ENCODE assay signal across 20 cellular contexts in the genomic region with DNA sequence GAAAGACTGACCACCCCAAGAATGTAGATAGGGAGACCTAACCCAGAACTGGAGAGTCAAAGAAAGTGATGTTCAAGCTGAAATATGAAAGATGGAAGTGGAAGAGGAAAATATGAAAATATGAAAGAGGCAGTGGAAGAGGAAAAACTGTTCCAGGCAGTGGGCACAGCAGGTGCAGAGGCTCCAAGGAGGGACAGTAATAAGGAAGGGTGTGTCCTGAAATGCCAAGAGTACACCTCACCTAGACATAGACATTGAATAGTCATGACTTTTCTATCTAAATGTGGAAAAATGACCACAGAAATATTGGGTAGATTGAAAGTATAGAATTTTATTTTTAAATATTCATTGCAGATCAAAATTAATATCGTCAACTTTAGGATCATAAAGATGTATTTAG.
DNase-seq lines count a peak whose midpoint lies in the region; ATAC-seq and TF ChIP-seq lines count a peak whose summit lies in the region.
"Had no signal": no experiment of that assay in that cellular context is flagged by ENCODE, and none has a peak within 500 bp of the region (broad histone marks: within the 10 kb centered on the region; RNA-seq: fewer than 3 reads in every experiment).

No MANE protein-coding gene starts in this region.

- H2BK20ac ChIP-seq in IMR-90 (ENCODE audit: low read depth, low read length), result peak overlapping the region; percentile 67; the same call in 1 of the 2 replicates

- no peaks in the 10 kb centered on the region for H3K27me3 ChIP-seq in IMR-90 (ENCODE audit: control insufficient read depth, insufficient read depth, low read length)
- H3K27me3 ChIP-seq in aorta (ENCODE audit: control insufficient read depth in 1 of 2, insufficient read depth in 2 of 2, low read length in 1 of 2), result no peaks in the 10 kb centered on the region
- no peaks in the 10 kb centered on the region for H3K27me3 ChIP-seq in H7 (ENCODE audit: control insufficient read depth, insufficient read depth, low read length)
- H3K27me3 ChIP-seq: BE2C; BLaER1 treated with 17β-estradiol and CSF1 and Interleukin-3, amounts not matched to agents 10 nM and 100 nM had no signal

- DNase-seq in IMR-90 (no peak), LoVo (ENCODE audit: low spot score) (peak; percentile 42), left colon (no peak), aorta (no peak), H7 (no peak)
- DNase-seq: 8988T; ACHN; AML-193; BE2C; Calu3; CD4-positive, alpha-beta T cell; CD8-positive, alpha-beta memory T cell; DMS53; DMS79 treated with DMSO at 0.1 percent for 48 hours; GF-D8; GOT3; HCEC 1CT had no signal

- H3K36me3 ChIP-seq in IMR-90 (ENCODE audit: control insufficient read depth, insufficient read depth, low read length) (no peaks in the 10 kb centered on the region), aorta (ENCODE audit: control insufficient read depth in 1 of 2, insufficient read depth in 2 of 2, low read length in 1 of 2) (no peaks in the 10 kb centered on the region), H7 (replicated peaks; ENCODE audit: control insufficient read depth, insufficient read depth, low read length) (no peaks in the 10 kb centered on the region)
- H3K36me3 ChIP-seq: BE2C; BLaER1 treated with 17β-estradiol and CSF1 and Interleukin-3, amounts not matched to agents 10 nM and 100 nM had no signal

- H3K56ac ChIP-seq in IMR-90 (ENCODE audit: extremely low read depth, insufficient read depth, low read length), result no peak overlapping the region

- no peak overlapping the region for H4K5ac ChIP-seq in IMR-90 (ENCODE audit: low read depth, low read length)

- BruUV-seq in IMR-90 (replicated peaks; lab: Mats Ljungman, UMichigan), result no TSS peak

- no peak for TF ChIP-seq CTCF in IMR-90 (conservative IDR thresholded peaks at IDR 0.05; ENCODE audit: low read depth, low read length)

- peak overlapping the region in 1 of 2 experiments; percentile 40; a peak in 2 of 4 replicates for H4K8ac ChIP-seq in IMR-90 (ENCODE audit: low read depth in 2 of 2, low read length in 2 of 2)

- H3K9me1 ChIP-seq in IMR-90 (ENCODE audit: insufficient read depth, low read length), result peaks cover 16% of the 10 kb centered on the region

- H2AK5ac ChIP-seq in IMR-90 (ENCODE audit: low read depth, low read length), result 0 out of 2 replicates have a peak overlapping the region, but pooled peaks have one; percentile 65

- POLR2A ChIA-PET in IMR-90 (lab: Charles Lee; ENCODE audit: unreplicated experiment), result no interaction called here

- no peak overlapping the region for H2AFZ ChIP-seq in IMR-90 (replicated peaks; ENCODE audit: low read length, poor library complexity)

- H2BK15ac ChIP-seq in IMR-90 (ENCODE audit: low read depth, low read length), result 0 out of 3 replicates have a peak overlapping the region, but pooled peaks have one; percentile 53

- ATAC-seq in IMR-90 (ENCODE audit: low read depth) (no peak), left colon (peak; percentile 76), GM19328 (IDR thresholded peaks at IDR 0.05; ENCODE audit: unreplicated experiment) (no peak), aorta (ENCODE audit: low FRiP score) (no peak)
- ATAC-seq: A549 had no signal

- no CpG with 5 or more reads among the region's 1 CpG for WGBS in IMR-90 (ENCODE audit: extremely low coverage in 2 of 2, insufficient read length in 1 of 2), 2 experiments
- 98 to 100% methylated on average over 1 of the region's 1 CpG for WGBS in aorta, 2 donors

- H2AK9ac ChIP-seq in IMR-90 (replicated peaks; ENCODE audit: low read depth, low read length, poor library complexity), result no peak overlapping the region

- no peak overlapping the region for H3K4me3 ChIP-seq in IMR-90 (ENCODE audit: insufficient read depth, low read depth, low read length)
- no peak overlapping the region for H3K4me3 ChIP-seq in aorta (ENCODE audit: low read length in 2 of 2)
- H3K4me3 ChIP-seq in H7 (ENCODE audit: insufficient read depth, low read depth, low read length), result no peak overlapping the region
- H3K4me3 ChIP-seq: A549; BLaER1 treated with 17β-estradiol and CSF1 and Interleukin-3, amounts not matched to agents 10 nM and 100 nM had no signal

- TF ChIP-seq POLR2A in IMR-90 (IDR thresholded peaks at IDR 0.05; ENCODE audit: low read depth, low read length), result no peak

- in situ Hi-C loops in IMR-90 (cut with MboI; ENCODE audit: low sequenced_read_pairs), result no loop called here

- peak overlapping the region; percentile 48; the same call in 1 of the 2 replicates for H3K14ac ChIP-seq in IMR-90 (replicated peaks; ENCODE audit: low read depth, low read length)

- peak overlapping the region; percentile 45; the same call in 1 of the 2 replicates for H4K91ac ChIP-seq in IMR-90 (ENCODE audit: insufficient read depth, low read depth, low read length)

- no peak overlapping the region for H2BK5ac ChIP-seq in IMR-90 (ENCODE audit: low read depth, low read length, poor library complexity, severe bottlenecking)

- H3K9me3 ChIP-seq in IMR-90 (ENCODE audit: control insufficient read depth, insufficient read depth, low read length) (no peaks in the 10 kb centered on the region), aorta (ENCODE audit: control insufficient read depth, low read length) (no peaks in the 10 kb centered on the region)
- H3K9me3 ChIP-seq: A549; BE2C; BLaER1 treated with 17β-estradiol and CSF1 and Interleukin-3, amounts not matched to agents 10 nM and 100 nM had no signal

- H3K18ac ChIP-seq in IMR-90 (ENCODE audit: low read depth, low read length), result no peak overlapping the region

- H3K9ac ChIP-seq in IMR-90 (ENCODE audit: low read depth, low read length), result no peak overlapping the region
- H3K9ac ChIP-seq: BLaER1 treated with 17β-estradiol and CSF1 and Interleukin-3, amounts not matched to agents 10 nM and 100 nM had no signal

- TF ChIP-seq RAD21 in IMR-90 (IDR thresholded peaks at IDR 0.05; ENCODE audit: low read length), result no peak

- dilution Hi-C loops in IMR-90 (cut with HindIII; ENCODE audit: low sequenced_read_pairs, unreplicated experiment), result no loop called here

- H3K4me2 ChIP-seq in IMR-90 (ENCODE audit: low read depth, low read length), result no peak overlapping the region
- H3K4me2 ChIP-seq: A549 had no signal

- CTCF ChIA-PET in IMR-90 (lab: Yijun Ruan, JAX), result interaction anchor here (1.0 to 1.6 kb wide), 3 partner anchors 50 to 1200 kb away, joined by 3 to 8 read pairs (median 4); no protein-coding TSS in a partner anchor

- no peaks in the 10 kb centered on the region for H3K79me1 ChIP-seq in IMR-90 (ENCODE audit: low read depth in 1 of 2, low read length in 2 of 2)

- H3K4me1 ChIP-seq in IMR-90 (ENCODE audit: control insufficient read depth, insufficient read depth, low read length) (peaks cover 13% of the 10 kb centered on the region), aorta (ENCODE audit: control insufficient read depth in 1 of 2, insufficient read depth in 2 of 2, low read length in 2 of 2) (no peaks in the 10 kb centered on the region)
- H3K4me1 ChIP-seq: A549, BE2C had no signal

- H3K4ac ChIP-seq in IMR-90 (ENCODE audit: low read depth, low read length), result peak overlapping the region; percentile 64; the same call in 1 of the 2 replicates

- H3K27ac ChIP-seq in IMR-90 (ENCODE audit: insufficient read depth, low read length), result no peak overlapping the region
- H3K27ac ChIP-seq in aorta (ENCODE audit: low read depth in 1 of 2, low read length in 2 of 2), result no peak overlapping the region
- H3K27ac ChIP-seq: BLaER1 treated with 17β-estradiol and CSF1 and Interleukin-3, amounts not matched to agents 10 nM and 100 nM had no signal

- H3K23ac ChIP-seq in IMR-90 (ENCODE audit: low read depth, low read length), result no peak overlapping the region

- H4K20me1 ChIP-seq in IMR-90 (ENCODE audit: insufficient read depth, low read length), result no peaks in the 10 kb centered on the region
- H4K20me1 ChIP-seq: BLaER1 treated with 17β-estradiol and CSF1 and Interleukin-3, amounts not matched to agents 10 nM and 100 nM had no signal

- peak overlapping the region; percentile 70; the same call in 1 of the 2 replicates for H2BK120ac ChIP-seq in IMR-90 (ENCODE audit: low read depth, low read length)

- intact Hi-C loops in IMR-90 (cut with micrococcal nuclease) (loop anchor here (5.0 to 10.0 kb wide), 3 partner anchors 130 to 1098 kb away; no protein-coding TSS in a partner anchor), left colon (cut with DNase I, micrococcal nuclease) (no loop called here), aorta (cut with DNase I) (loop anchor here (2.0 to 10.0 kb wide), 4 partner anchors 1028 to 1330 kb away; partner anchors contain the start of gene PLPP3 (in 1 of the 2))

TF ChIP-seq in IMR-90, 13 proteins besides CTCF, POLR2A, EP300 and RAD21 (continues in another document):
- TF ChIP-seq, protein P1, sequence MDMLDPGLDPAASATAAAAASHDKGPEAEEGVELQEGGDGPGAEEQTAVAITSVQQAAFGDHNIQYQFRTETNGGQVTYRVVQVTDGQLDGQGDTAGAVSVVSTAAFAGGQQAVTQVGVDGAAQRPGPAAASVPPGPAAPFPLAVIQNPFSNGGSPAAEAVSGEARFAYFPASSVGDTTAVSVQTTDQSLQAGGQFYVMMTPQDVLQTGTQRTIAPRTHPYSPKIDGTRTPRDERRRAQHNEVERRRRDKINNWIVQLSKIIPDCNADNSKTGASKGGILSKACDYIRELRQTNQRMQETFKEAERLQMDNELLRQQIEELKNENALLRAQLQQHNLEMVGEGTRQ (IDR thresholded peaks at IDR 0.05; ENCODE audit: low read depth, low read length), result no peak
- TF ChIP-seq BHLHE40 (IDR thresholded peaks at IDR 0.05; ENCODE audit: low read depth, low read length) (no peak), FOS (IDR thresholded peaks at IDR 0.05; ENCODE audit: low read depth, low read length) (no peak), RCOR1 (IDR thresholded peaks at IDR 0.05; ENCODE audit: insufficient replicate concordance, low read length) (no peak), RFX5 (IDR thresholded peaks at IDR 0.05; ENCODE audit: low read depth, low read length) (no peak), MXI1 (IDR thresholded peaks at IDR 0.05; ENCODE audit: borderline replicate concordance, low read depth, low read length) (no peak), MAFK (IDR thresholded peaks at IDR 0.05; ENCODE audit: low read depth, low read length) (no peak), SMC3 (IDR thresholded peaks at IDR 0.05; ENCODE audit: low read depth, low read length) (no peak), NFE2L2 (IDR thresholded peaks at IDR 0.05; ENCODE audit: low read depth, low read length) (no peak), CEBPB (IDR thresholded peaks at IDR 0.05; ENCODE audit: low read depth, low read length) (no peak), CHD1 (IDR thresholded peaks at IDR 0.05; ENCODE audit: low read depth, low read length) (no peak)
- TF ChIP-seq, protein P2, sequence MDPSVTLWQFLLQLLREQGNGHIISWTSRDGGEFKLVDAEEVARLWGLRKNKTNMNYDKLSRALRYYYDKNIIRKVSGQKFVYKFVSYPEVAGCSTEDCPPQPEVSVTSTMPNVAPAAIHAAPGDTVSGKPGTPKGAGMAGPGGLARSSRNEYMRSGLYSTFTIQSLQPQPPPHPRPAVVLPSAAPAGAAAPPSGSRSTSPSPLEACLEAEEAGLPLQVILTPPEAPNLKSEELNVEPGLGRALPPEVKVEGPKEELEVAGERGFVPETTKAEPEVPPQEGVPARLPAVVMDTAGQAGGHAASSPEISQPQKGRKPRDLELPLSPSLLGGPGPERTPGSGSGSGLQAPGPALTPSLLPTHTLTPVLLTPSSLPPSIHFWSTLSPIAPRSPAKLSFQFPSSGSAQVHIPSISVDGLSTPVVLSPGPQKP (IDR thresholded peaks at IDR 0.05; ENCODE audit: borderline replicate concordance, low read depth, low read length), result no peak

Comparison
In these comparisons a context has a peak if more than half of its experiments do, and no peak if none do; other contexts are left out.
1. intact Hi-C loops: an anchor here in IMR-90 (5.0 to 10.0 kb wide) and aorta (2.0 to 10.0 kb wide); none called in left colon.